8 cellular contexts compared by ENCODE assay signal in genomic region chr10:46555713-46556514, GRCh38. TPM values are rescaled to one million over a fixed set of nuclear protein-coding genes. Genes with fewer than 3 reads are reported as not detected.
DNase-seq lines count a peak whose midpoint lies in the region; ATAC-seq and TF ChIP-seq lines count a peak whose summit lies in the region.

No MANE protein-coding gene starts in this region.

- TF ChIP-seq CTCF in type B pancreatic cell (conservative IDR thresholded peaks at IDR 0.05): no peak

- no peak overlapping the region for H3K4me3 Mint-ChIP-seq in type B pancreatic cell

- no peak overlapping the region for H3K27ac Mint-ChIP-seq in type B pancreatic cell

- no peaks in the 10 kb centered on the region for H3K4me1 ChIP-seq in effector memory CD4-positive, alpha-beta T cell (ENCODE audit: control insufficient read depth, insufficient read depth, low read length, poor library complexity, severe bottlenecking)

- H3K4me3 ChIP-seq in effector memory CD4-positive, alpha-beta T cell (ENCODE audit: insufficient read depth, low read depth, low read length, poor library complexity, severe bottlenecking): no peak overlapping the region

- no peak overlapping the region for H3K27ac ChIP-seq in effector memory CD4-positive, alpha-beta T cell (ENCODE audit: insufficient read depth, low read length, poor library complexity, severe bottlenecking)

- H3K9me3 Mint-ChIP-seq in type B pancreatic cell: no peaks in the 10 kb centered on the region

- no peaks in the 10 kb centered on the region for H3K4me1 Mint-ChIP-seq in type B pancreatic cell (ENCODE audit: unreplicated experiment)

- H3K27me3 Mint-ChIP-seq in type B pancreatic cell: peaks cover 7% of the 10 kb centered on the region

- H3K27me3 ChIP-seq in effector memory CD4-positive, alpha-beta T cell (replicated peaks; ENCODE audit: control insufficient read depth, insufficient read depth, low read length, poor library complexity, severe bottlenecking): peaks cover 24% of the 10 kb centered on the region

- no peak for ATAC-seq in HG03108 (IDR thresholded peaks at IDR 0.05; ENCODE audit: unreplicated experiment)

- no peaks in the 10 kb centered on the region for H3K36me3 ChIP-seq in effector memory CD4-positive, alpha-beta T cell (ENCODE audit: control insufficient read depth, insufficient read depth, low read length)

- H3K9me3 ChIP-seq in effector memory CD4-positive, alpha-beta T cell (ENCODE audit: control insufficient read depth, low read length): no peaks in the 10 kb centered on the region

- no peaks in the 10 kb centered on the region for H3K36me3 Mint-ChIP-seq in type B pancreatic cell

- DNase-seq in activated CD4-positive, alpha-beta T cell treated with anti-CD3 and anti-CD28 coated beads for 48 hours: peak; percentile 7
- DNase-seq in activated CD4-positive, alpha-beta T cell treated with anti-CD3 and anti-CD28 coated beads, Interleukin-2, amount 50 U/mL, for 1 hour: no peak
- DNase-seq in ecto neural progenitor cell (ENCODE audit: low spot score): peak; percentile 87
- peak; percentile 90 for DNase-seq in mesenteric fat pad (ENCODE audit: low spot score)
- peak; percentile 80 for DNase-seq in type B pancreatic cell (ENCODE audit: extremely low spot score, unreplicated experiment)
- DNase-seq in NCI-H2029 treated with DMSO at 0.1 percent for 48 hours (lab: John Stamatoyannopoulos, UW): no peak
- no peak for DNase-seq in effector memory CD4-positive, alpha-beta T cell

RNA-seq across cellular contexts. Expression of gene GPRIN2, which starts 0.5 kb away (rescaled TPM):
- total RNA-seq in mesenteric fat pad (not detected), type B pancreatic cell (ENCODE audit: low replicate concordance) (4.4 and 7.0 TPM in 2 replicates)

RNA-seq across cellular contexts. Expression of gene SYT15, which starts 23.0 kb away (rescaled TPM):
- total RNA-seq in mesenteric fat pad: 6.3 TPM
- total RNA-seq in type B pancreatic cell (ENCODE audit: low replicate concordance): 1.2 and 1.3 TPM in 2 replicates

Comparison
In these comparisons a context has a peak if more than half of its experiments do, and no peak if none do; other contexts are left out.
1. DNase-seq: peak in activated CD4-positive, alpha-beta T cell treated with anti-CD3 and anti-CD28 coated beads for 48 hours (single experiment), ecto neural progenitor cell (single experiment), mesenteric fat pad (single experiment) and type B pancreatic cell (single experiment); none in activated CD4-positive, alpha-beta T cell treated with anti-CD3 and anti-CD28 coated beads, Interleukin-2, amount 50 U/mL, for 1 hour (single experiment), NCI-H2029 treated with DMSO at 0.1 percent for 48 hours (single experiment) and effector memory CD4-positive, alpha-beta T cell (0 of 3).